8 cellular contexts compared by ENCODE assay signal in genomic region chr7:150994141-150994837, GRCh38. TPM values are rescaled to one million over a fixed set of nuclear protein-coding genes. Genes with fewer than 3 reads are reported as not detected.
DNase-seq lines count a peak whose midpoint lies in the region; ATAC-seq lines count a peak whose summit lies in the region.

No MANE protein-coding gene starts in this region.

- intact Hi-C loops in Right ventricle myocardium superior (cut with DNase I), result no loop called here
- intact Hi-C loops in posterior vena cava (cut with DNase I), result no loop called here

- DNase-seq in SK-N-DZ (ENCODE audit: low spot score) (peak; percentile 75), Right ventricle myocardium superior (peak; percentile 80), pulmonary artery endothelial cell (ENCODE audit: low read depth, low spot score) (peak; percentile 75), hippocampal formation (lab: John Stamatoyannopoulos, UW) (no peak), posterior vena cava (ENCODE audit: low spot score) (no peak), NCI-H2196 treated with DMSO at 0.1 percent for 48 hours (lab: John Stamatoyannopoulos, UW; ENCODE audit: unreplicated experiment) (no peak)

- ATAC-seq in GM19463 (IDR thresholded peaks at IDR 0.05; ENCODE audit: unreplicated experiment) (peak; percentile 39), Right ventricle myocardium superior (ENCODE audit: poor library complexity) (peak; percentile 86), GM18858 (IDR thresholded peaks at IDR 0.05; ENCODE audit: unreplicated experiment) (no peak)

RNA-seq across cellular contexts. Expression of gene NOS3, which starts 3.5 kb away (rescaled TPM):
- polyA plus RNA-seq in SK-N-DZ (2014; cell fraction: cytosol; rRNA removed), result 14.7 and 15.2 TPM in 2 replicates
- 21.6 and 21.7 TPM in 2 replicates for polyA plus RNA-seq in SK-N-DZ (2014; cell fraction: nucleus; rRNA removed)
- 10.0 TPM for total RNA-seq in Right ventricle myocardium superior
- total RNA-seq in pulmonary artery endothelial cell, result 58.3 and 67.0 TPM in 2 replicates
- total RNA-seq in posterior vena cava, result 10 to 100 TPM; 27.9 to 71.8 TPM

RNA-seq across cellular contexts. Expression of gene KCNH2, which starts 16.2 kb away (rescaled TPM):
- 47.5 and 53.0 TPM in 2 replicates for polyA plus RNA-seq in SK-N-DZ (2014; cell fraction: cytosol; rRNA removed)
- 69.1 and 75.0 TPM in 2 replicates for polyA plus RNA-seq in SK-N-DZ (2014; cell fraction: nucleus; rRNA removed)
- total RNA-seq in Right ventricle myocardium superior (88.9 TPM), pulmonary artery endothelial cell (0.07 TPM in 1 of 2 replicates, not detected in the other), posterior vena cava (10 to 100 TPM; 27.3 to 37.3 TPM)

RNA-seq across cellular contexts. Expression of gene ATG9B, which starts 30.0 kb away (rescaled TPM):
- 5.2 and 5.4 TPM in 2 replicates for polyA plus RNA-seq in SK-N-DZ (2014; cell fraction: cytosol; rRNA removed)
- 7.5 and 9.9 TPM in 2 replicates for polyA plus RNA-seq in SK-N-DZ (2014; cell fraction: nucleus; rRNA removed)
- not detected for total RNA-seq in Right ventricle myocardium superior
- under 0.01 TPM in 1 of 2 replicates, not detected in the other for total RNA-seq in pulmonary artery endothelial cell
- not detected for total RNA-seq in posterior vena cava

RNA-seq across cellular contexts. Expression of gene ABCB8, which starts 34.0 kb away (rescaled TPM):
- 20.3 and 22.3 TPM in 2 replicates for polyA plus RNA-seq in SK-N-DZ (2014; cell fraction: cytosol; rRNA removed)
- 35.5 and 48.0 TPM in 2 replicates for polyA plus RNA-seq in SK-N-DZ (2014; cell fraction: nucleus; rRNA removed)
- total RNA-seq in Right ventricle myocardium superior (24.6 TPM), pulmonary artery endothelial cell (26.4 and 37.9 TPM in 2 replicates), posterior vena cava (10 to 100 TPM; 19.2 to 24.5 TPM)

RNA-seq across cellular contexts. Expression of gene ASIC3, which starts 54.0 kb away (rescaled TPM):
- 0.51 and 0.56 TPM in 2 replicates for polyA plus RNA-seq in SK-N-DZ (2014; cell fraction: cytosol; rRNA removed)
- 3.7 and 9.3 TPM in 2 replicates for polyA plus RNA-seq in SK-N-DZ (2014; cell fraction: nucleus; rRNA removed)
- 6.5 TPM for total RNA-seq in Right ventricle myocardium superior
- total RNA-seq in pulmonary artery endothelial cell, result 0.07 TPM in 2 replicates
- total RNA-seq in posterior vena cava, result 1 to 10 TPM; 1.4 to 1.5 TPM

Comparison
In these comparisons a context has a peak if more than half of its experiments do, and no peak if none do; other contexts are left out.
1. DNase-seq: peak in SK-N-DZ (single experiment), Right ventricle myocardium superior (single experiment) and pulmonary artery endothelial cell (single experiment); none in hippocampal formation (0 of 2), posterior vena cava (single experiment) and NCI-H2196 treated with DMSO at 0.1 percent for 48 hours (single experiment).
2. RNA of gene KCNH2, which starts 16.2 kb away (total RNA-seq): 88.9 TPM in Right ventricle myocardium superior (single experiment) and 27.3 to 37.3 TPM in posterior vena cava; 0.07 TPM in pulmonary artery endothelial cell; every median in the first group is over 10 times any median in the second.